3 cellular contexts compared by ENCODE assay signal in the genomic region with DNA sequence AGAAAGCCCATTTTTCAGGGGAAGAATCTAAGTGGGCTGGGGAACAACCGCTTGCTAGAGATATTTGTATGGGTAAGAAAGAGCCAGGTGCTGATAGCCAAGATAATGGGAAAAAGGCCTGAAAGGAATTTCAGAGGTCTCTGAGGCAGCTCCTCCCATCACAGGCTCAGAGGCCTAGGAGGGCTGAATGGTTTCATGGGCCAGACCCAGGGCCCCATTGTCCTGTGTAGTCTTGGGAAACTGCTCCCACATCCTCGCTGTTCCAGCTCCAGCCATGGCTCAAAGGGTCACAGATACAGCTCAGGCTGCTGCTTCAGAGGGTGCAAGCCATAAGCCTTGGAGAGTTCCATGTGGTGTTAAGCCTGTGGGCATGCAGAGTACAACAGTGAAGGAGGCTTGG.
"Had no signal": no experiment of that assay in that cellular context is flagged by ENCODE, and none has a peak within 500 bp of the region (broad histone marks: within the 10 kb centered on the region; RNA-seq: fewer than 3 reads in every experiment).

No MANE protein-coding gene starts in this region.

- DNase-seq: GDM1, GF-D8 had no signal

- ATAC-seq: GM12878 had no signal

- H3K4me3 ChIP-seq: GM12878 had no signal
